31 cellular contexts compared by ENCODE assay signal in genomic region chr2:48829569-48829968, GRCh38.
"Had no signal": no experiment of that assay in that cellular context is flagged by ENCODE, and none has a peak within 500 bp of the region (broad histone marks: within the 10 kb centered on the region; RNA-seq: fewer than 3 reads in every experiment).

No MANE protein-coding gene starts in this region.

- H2AFZ ChIP-seq: PC-9 had no signal

- H3K4me3 Mint-ChIP-seq: T-cell had no signal

- H3K9ac ChIP-seq: KMS-11 had no signal

- H3K4me3 ChIP-seq: MG63, PC-9, SJCRH30, SK-N-MC had no signal

- H3K9me3 ChIP-seq: MG63, SJCRH30 had no signal

- H3K27ac ChIP-seq: KMS-11, PC-9, RWPE1, SJCRH30, SK-N-MC had no signal

- H3K4me1 Mint-ChIP-seq: T-cell had no signal

- H3K4me1 ChIP-seq: SJCRH30 had no signal

- H3K27me3 Mint-ChIP-seq: T-cell had no signal

- ATAC-seq: Panc1, Right ventricle myocardium inferior, SK-N-SH treated with all-trans-retinoic acid at 6 μM for 48 hours, T-cell had no signal

- H3K27me3 ChIP-seq: MG63, SJCRH30 had no signal

- H3K36me3 ChIP-seq: MG63, SJCRH30 had no signal

- DNase-seq: Karpas-422, MG63, MV-4-11, NCI-H1092, NCI-H1105, NCI-H1417 treated with DMSO at 0.1 percent for 48 hours, NCI-H1436 treated with DMSO at 0.1 percent for 48 hours, NCI-H1694 treated with DMSO at 0.1 percent for 48 hours, NCI-H187 treated with DMSO at 0.1 percent for 48 hours, NCI-H2029, NCI-H2081, NCI-H2171 treated with DMSO at 0.1 percent for 48 hours, NCI-H2227 treated with DMSO at 0.1 percent for 48 hours, NCI-H345, NCI-H446, NCI-H510A treated with DMSO at 0.1 percent for 48 hours, NCI-H524 treated with DMSO at 0.1 percent for 48 hours, NCI-H526 treated with DMSO at 0.1 percent for 48 hours, NCI-H748 treated with DMSO at 0.1 percent for 48 hours, NCI-H82, PC-9, SHP77, SIG-M5, SJCRH30, T-cell had no signal

- H3K36me3 Mint-ChIP-seq: T-cell had no signal

- H3K27ac Mint-ChIP-seq: T-cell had no signal

- H3K4me2 ChIP-seq: KMS-11, PC-9 had no signal
